In the genomic region with DNA sequence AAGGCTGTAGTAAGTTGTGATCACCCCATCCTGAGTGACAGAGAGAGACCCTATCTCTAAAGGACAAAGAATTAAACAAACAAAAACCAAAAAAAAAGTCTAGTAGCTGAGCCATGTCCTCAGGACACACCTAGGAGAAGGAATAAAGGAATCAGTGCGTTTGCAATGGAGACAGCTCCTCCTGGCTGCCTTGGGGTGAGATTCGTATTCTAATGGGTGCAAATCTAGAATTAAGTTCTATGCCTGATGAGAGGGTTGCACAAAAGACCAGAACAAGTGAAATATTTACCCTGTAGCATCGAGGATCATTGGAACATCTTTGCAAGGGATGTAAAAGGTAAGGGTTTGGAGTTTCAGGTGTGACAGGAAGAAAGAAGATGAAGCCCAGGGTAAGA, we compare ENCODE assay signal across 11 cellular contexts.
DNase-seq lines count a peak whose midpoint lies in the region; ATAC-seq and TF ChIP-seq lines count a peak whose summit lies in the region.
"Had no signal": no experiment of that assay in that cellular context is flagged by ENCODE, and none has a peak within 500 bp of the region (broad histone marks: within the 10 kb centered on the region; RNA-seq: fewer than 3 reads in every experiment).

No MANE protein-coding gene starts in this region.

- ATAC-seq in GM19397 (IDR thresholded peaks at IDR 0.05; ENCODE audit: unreplicated experiment), result no peak

- H3K27me3 ChIP-seq in CD8-positive, alpha-beta memory T cell (ENCODE audit: insufficient read depth, low read length, poor library complexity, severe bottlenecking), result no peaks in the 10 kb centered on the region
- no peaks in the 10 kb centered on the region for H3K27me3 ChIP-seq in duodenal mucosa (ENCODE audit: control insufficient read depth in 1 of 2, insufficient read depth in 2 of 2, low read length in 2 of 2)
- no peaks in the 10 kb centered on the region for H3K27me3 ChIP-seq in neuron (ENCODE audit: insufficient read depth, low read length)

- H3K4me1 Mint-ChIP-seq in CD8-positive, alpha-beta memory T cell, result peaks cover 13 to 36% (median 27%) of the 10 kb centered on the region in 3 donors
- H3K4me1 Mint-ChIP-seq in glutamatergic neuron (ENCODE audit: low read depth, unreplicated experiment), result peaks cover 3% of the 10 kb centered on the region

- H3K9me3 ChIP-seq in CD8-positive, alpha-beta memory T cell (ENCODE audit: low read length), result no peaks in the 10 kb centered on the region
- H3K9me3 ChIP-seq in duodenal mucosa (ENCODE audit: control insufficient read depth in 1 of 2, low read length in 2 of 2), result no peaks in the 10 kb centered on the region
- no peaks in the 10 kb centered on the region for H3K9me3 ChIP-seq in neuron (ENCODE audit: low read length)

- no peaks in the 10 kb centered on the region for H3K36me3 ChIP-seq in CD8-positive, alpha-beta memory T cell (ENCODE audit: insufficient read depth, low read length)
- H3K36me3 ChIP-seq in duodenal mucosa (ENCODE audit: control insufficient read depth in 1 of 2, insufficient read depth in 2 of 2, low read length in 2 of 2) (no peaks in the 10 kb centered on the region), neuron (ENCODE audit: insufficient read depth, low read length) (no peaks in the 10 kb centered on the region)

- CTCF ChIA-PET in CD8-positive, alpha-beta memory T cell (lab: Charles Lee), result no interaction called here

- H3K4me3 ChIP-seq in CD8-positive, alpha-beta memory T cell (ENCODE audit: low read length), result peak overlapping the region; percentile 57
- H3K4me3 ChIP-seq in duodenal mucosa (ENCODE audit: low read depth in 1 of 2, low read length in 2 of 2) (peak overlapping the region; percentile 69 to 81), neuron (ENCODE audit: low read length) (peak overlapping the region; percentile 32)

- H3K9ac ChIP-seq in duodenal mucosa (ENCODE audit: low read depth in 1 of 2, low read length in 2 of 2), result peak overlapping the region; percentile 40 to 45
- H3K9ac ChIP-seq: KMS-11 had no signal

- no peak for DNase-seq in CD8-positive, alpha-beta memory T cell
- DNase-seq in OCI-M1 (lab: John Stamatoyannopoulos, UW) (peak; percentile 43), cerebellar cortex (ENCODE audit: low spot score) (no peak), glutamatergic neuron (no peak), NOMO-1 treated with DMSO at 0.1 percent for 48 hours (lab: John Stamatoyannopoulos, UW; ENCODE audit: unreplicated experiment) (no peak)
- DNase-seq: cortex of kidney, H7 had no signal

- no peak overlapping the region for H3K27ac ChIP-seq in CD8-positive, alpha-beta memory T cell (ENCODE audit: low read depth, low read length)
- H3K27ac ChIP-seq in duodenal mucosa (ENCODE audit: low read depth, low read length), result no peak overlapping the region
- H3K27ac ChIP-seq: KMS-11 had no signal

- POLR2A ChIA-PET in CD8-positive, alpha-beta memory T cell (lab: Charles Lee), result interaction anchor here (0.6 kb wide), 1 partner anchor 1266 kb away, joined by 5 read pairs; no protein-coding TSS in a partner anchor

- TF ChIP-seq CTCF in glutamatergic neuron (IDR thresholded peaks at IDR 0.05; ENCODE audit: partially characterized antibody, unreplicated experiment), result no peak

- peak overlapping the region; percentile 15 to 85 (median 52) for H3K27ac Mint-ChIP-seq in CD8-positive, alpha-beta memory T cell
- no peak overlapping the region for H3K27ac Mint-ChIP-seq in glutamatergic neuron (ENCODE audit: unreplicated experiment)

- no peaks in the 10 kb centered on the region for H3K9me3 Mint-ChIP-seq in CD8-positive, alpha-beta memory T cell
- no peaks in the 10 kb centered on the region for H3K9me3 Mint-ChIP-seq in glutamatergic neuron (ENCODE audit: unreplicated experiment)

- peak overlapping the region; percentile 78 to 90 (median 86) for H3K4me3 Mint-ChIP-seq in CD8-positive, alpha-beta memory T cell
- H3K4me3 Mint-ChIP-seq in glutamatergic neuron (ENCODE audit: unreplicated experiment), result no peak overlapping the region

- H3K4me1 ChIP-seq in CD8-positive, alpha-beta memory T cell (ENCODE audit: insufficient read depth, low read length), result peaks cover 10% of the 10 kb centered on the region
- H3K4me1 ChIP-seq in duodenal mucosa (ENCODE audit: control insufficient read depth in 1 of 2, insufficient read depth in 2 of 2, low read length in 2 of 2), result peaks cover 23 to 24% of the 10 kb centered on the region in 2 donors
- H3K4me1 ChIP-seq in neuron (ENCODE audit: insufficient read depth, low read length), result peaks cover 37% of the 10 kb centered on the region

- H3K36me3 Mint-ChIP-seq in CD8-positive, alpha-beta memory T cell, result no peaks in the 10 kb centered on the region
- no peaks in the 10 kb centered on the region for H3K36me3 Mint-ChIP-seq in glutamatergic neuron (ENCODE audit: unreplicated experiment)

- H3K27me3 Mint-ChIP-seq in CD8-positive, alpha-beta memory T cell, result peaks cover 0 to 3% of the 10 kb centered on the region in 2 donors
- no peaks in the 10 kb centered on the region for H3K27me3 Mint-ChIP-seq in glutamatergic neuron (ENCODE audit: unreplicated experiment)

- no peak overlapping the region for H2AFZ ChIP-seq in neuron (ENCODE audit: low read depth, low read length)
